In the genomic region with DNA sequence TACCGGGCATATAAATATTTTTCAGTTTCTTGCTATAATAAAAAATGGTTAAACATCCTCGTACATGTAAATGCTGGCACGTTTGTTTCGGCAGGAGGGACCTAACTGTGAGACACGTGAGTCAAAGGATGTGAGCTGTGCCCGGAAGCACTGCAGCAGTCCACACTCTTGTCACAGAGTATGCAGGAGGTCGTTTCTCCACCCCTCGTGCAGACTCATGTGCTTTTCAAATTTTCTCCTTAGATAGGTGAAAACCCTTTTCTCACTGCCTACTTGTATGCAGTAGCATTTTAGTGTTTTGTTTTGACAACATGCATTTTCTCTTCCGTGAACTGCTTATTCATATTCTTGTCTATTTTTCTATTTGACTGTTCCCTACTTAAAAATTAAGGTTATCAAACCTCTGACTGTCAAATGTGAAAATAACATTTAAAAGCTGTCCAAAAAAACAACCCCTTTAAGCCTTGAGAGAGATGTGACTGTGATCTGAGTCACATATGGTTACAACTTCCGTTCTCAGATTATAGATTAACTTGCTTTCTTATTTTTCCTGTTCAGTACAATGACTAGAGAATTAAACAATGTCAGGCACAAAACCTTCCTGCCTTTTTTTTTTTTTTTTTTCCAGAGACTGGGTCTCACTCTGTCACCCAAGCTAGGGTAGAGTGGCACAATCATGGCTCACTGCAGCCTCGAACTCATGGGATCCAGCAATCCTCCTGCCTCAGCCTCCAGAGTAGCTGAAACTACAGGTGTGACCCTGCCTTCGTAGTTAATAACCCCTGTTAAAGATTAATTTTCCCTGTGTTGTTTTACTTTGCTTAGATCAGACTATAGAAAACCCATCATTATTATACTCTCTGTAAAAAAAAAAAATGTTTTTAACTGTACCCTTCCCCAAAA, we compare ENCODE assay signal across 8 cellular contexts.
DNase-seq lines count a peak whose midpoint lies in the region; ATAC-seq and TF ChIP-seq lines count a peak whose summit lies in the region.

No MANE protein-coding gene starts in this region.

- in situ Hi-C loops in brain microvascular endothelial cell (cut with HindIII; ENCODE audit: low pct_ligation_motif_present, low sequenced_read_pairs): no loop called here

- TF ChIP-seq CTCF in RWPE2 (IDR thresholded peaks at IDR 0.05; ENCODE audit: poor library complexity, severe bottlenecking) (no peak), brain microvascular endothelial cell (IDR thresholded peaks at IDR 0.05; ENCODE audit: low read depth, low read length, missing control alignments) (no peak), WERI-Rb-1 (IDR thresholded peaks at IDR 0.05; ENCODE audit: low read depth, low read length) (no peak)

- H3K4me3 ChIP-seq in RWPE2 (ENCODE audit: severe bottlenecking) (no peak overlapping the region), brain microvascular endothelial cell (ENCODE audit: low read depth, low read length) (peak overlapping the region; percentile 31), WERI-Rb-1 (ENCODE audit: low read depth, low read length) (no peak overlapping the region)

- H3K36me3 ChIP-seq in RWPE2 (ENCODE audit: low read depth): no peaks in the 10 kb centered on the region
- no peaks in the 10 kb centered on the region for H3K36me3 ChIP-seq in brain microvascular endothelial cell (replicated peaks)
- H3K36me3 ChIP-seq in WERI-Rb-1: no peaks in the 10 kb centered on the region

- H3K27me3 ChIP-seq in RWPE2 (ENCODE audit: insufficient read depth, poor library complexity, severe bottlenecking): no peaks in the 10 kb centered on the region
- H3K27me3 ChIP-seq in brain microvascular endothelial cell (replicated peaks): no peaks in the 10 kb centered on the region
- no peaks in the 10 kb centered on the region for H3K27me3 ChIP-seq in WERI-Rb-1 (ENCODE audit: insufficient read depth, low read depth, severe bottlenecking)

- ATAC-seq in GM18511 (IDR thresholded peaks at IDR 0.05; ENCODE audit: unreplicated experiment): peak; percentile 86
- ATAC-seq in HG02642 (IDR thresholded peaks at IDR 0.05; ENCODE audit: poor library complexity, unreplicated experiment): peak; percentile 83
- ATAC-seq in RWPE2 (ENCODE audit: low read depth): peak; percentile 62

- peaks cover 7% of the 10 kb centered on the region for H3K4me1 ChIP-seq in RWPE2 (ENCODE audit: insufficient read depth, poor library complexity, severe bottlenecking)

- no peaks in the 10 kb centered on the region for H3K9me3 ChIP-seq in RWPE2 (ENCODE audit: severe bottlenecking)
- H3K9me3 ChIP-seq in WERI-Rb-1 (ENCODE audit: severe bottlenecking): no peaks in the 10 kb centered on the region

- H3K27ac ChIP-seq in RWPE2 (ENCODE audit: poor library complexity, severe bottlenecking) (peak overlapping the region; percentile 61), brain microvascular endothelial cell (peak overlapping the region; percentile 90), WERI-Rb-1 (no peak overlapping the region)

- no peak for DNase-seq in RWPE2 (ENCODE audit: low spot score)
- peak; percentile 71 for DNase-seq in brain microvascular endothelial cell
- peak; percentile 46 to 55 for DNase-seq in stimulated activated CD4-positive, alpha-beta T cell treated with anti-CD3 and anti-CD28 coated beads, Interleukin-2, amount 100 ng/mL, for 24 hours
- no peak for DNase-seq in WERI-Rb-1
- DNase-seq in HuH-7 (ENCODE audit: low spot score): no peak
- no peak for DNase-seq in NCI-H774 (lab: John Stamatoyannopoulos, UW)

Comparison
In these comparisons a context has a peak if more than half of its experiments do, and no peak if none do; other contexts are left out.
1. DNase-seq: peak in brain microvascular endothelial cell (single experiment) and stimulated activated CD4-positive, alpha-beta T cell treated with anti-CD3 and anti-CD28 coated beads, Interleukin-2, amount 100 ng/mL, for 24 hours (2 of 2); none in RWPE2 (single experiment), WERI-Rb-1 (single experiment), HuH-7 (single experiment) and NCI-H774 (single experiment).
2. Peak in every context shown above with its lines, with median percentiles within 50 percentile points of each other: ATAC-seq.